Comparison of ENCODE assay signal across 8 cellular contexts in genomic region chr2:190319557-190320498, GRCh38. TPM values are rescaled to one million over a fixed set of nuclear protein-coding genes. Genes with fewer than 3 reads are reported as not detected.
DNase-seq lines count a peak whose midpoint lies in the region; TF ChIP-seq lines count a peak whose summit lies in the region.

Gene HIBCH (minus strand): TSS chr2:190319826. CDS start chr2:190319750, 76 bp downstream.

- H3K27ac ChIP-seq in MM.1S (ENCODE audit: low read length) (peak within 1 kb of the TSS; percentile 47; the same call in 1 of the 2 replicates), SJSA1 (no peak within 1 kb of the TSS), neuronal stem cell (replicated peaks; ENCODE audit: low read length) (peak within 1 kb of the TSS; percentile 64), substantia nigra (ENCODE audit: low read depth, low read length, poor library complexity, severe bottlenecking) (peak within 1 kb of the TSS; percentile 92)

- no peak within 1 kb of the TSS for H3K23ac ChIP-seq in neuronal stem cell (ENCODE audit: low read depth, low read length, poor library complexity)

- TF ChIP-seq CTCF in MM.1S (IDR thresholded peaks at IDR 0.05; ENCODE audit: low read length): peak; percentile 71

- H4K20me1 ChIP-seq in MM.1S (ENCODE audit: insufficient read depth, low read length): no peaks in the 10 kb centered on the region

- H3K4me3 ChIP-seq in HAP-1: peak within 1 kb of the TSS; percentile 61
- H3K4me3 ChIP-seq in MM.1S (ENCODE audit: low read length): peak within 1 kb of the TSS; percentile 88
- peak within 1 kb of the TSS; percentile 51 for H3K4me3 ChIP-seq in SJSA1
- H3K4me3 ChIP-seq in neuronal stem cell (ENCODE audit: low read length in 2 of 2): peak within 1 kb of the TSS; percentile 76 to 90

- H2AK5ac ChIP-seq in neuronal stem cell (ENCODE audit: low read depth, low read length): no peak within 1 kb of the TSS

- no peak within 1 kb of the TSS for H4K8ac ChIP-seq in neuronal stem cell (ENCODE audit: low read depth, low read length)

- H2BK12ac ChIP-seq in neuronal stem cell (ENCODE audit: low read length): no peak within 1 kb of the TSS

- H2BK15ac ChIP-seq in neuronal stem cell (ENCODE audit: low read length): no peak within 1 kb of the TSS

- peak within 1 kb of the TSS; percentile 61 for H3K18ac ChIP-seq in neuronal stem cell (ENCODE audit: low read length)

- H3K27me3 ChIP-seq in HAP-1 (ENCODE audit: low read depth): no peaks in the 10 kb centered on the region
- H3K27me3 ChIP-seq in MM.1S (replicated peaks; ENCODE audit: insufficient read depth, low read length): no peaks in the 10 kb centered on the region
- no peaks in the 10 kb centered on the region for H3K27me3 ChIP-seq in SJSA1 (replicated peaks)
- no peaks in the 10 kb centered on the region for H3K27me3 ChIP-seq in neuronal stem cell (ENCODE audit: control insufficient read depth in 3 of 3, insufficient read depth in 3 of 3, low read depth in 1 of 3, low read length in 3 of 3)

- H2AFZ ChIP-seq in MM.1S (ENCODE audit: low read length) (peak within 1 kb of the TSS; percentile 95), neuronal stem cell (ENCODE audit: low read length) (peak within 1 kb of the TSS; percentile 90)

- H3K79me2 ChIP-seq in MM.1S (ENCODE audit: low read length): peaks cover 34% of the 10 kb centered on the region

- no peaks in the 10 kb centered on the region for H3K36me3 ChIP-seq in HAP-1 (replicated peaks)
- H3K36me3 ChIP-seq in MM.1S (replicated peaks; ENCODE audit: insufficient read depth, low read length): no peaks in the 10 kb centered on the region
- H3K36me3 ChIP-seq in SJSA1: no peaks in the 10 kb centered on the region
- H3K36me3 ChIP-seq in neuronal stem cell (replicated peaks in 1 of 2; ENCODE audit: control insufficient read depth in 2 of 2, insufficient read depth in 2 of 2, low read length in 2 of 2): peaks cover 0 to 8% of the 10 kb centered on the region in 2 donors

- H3K14ac ChIP-seq in neuronal stem cell (ENCODE audit: low read length): no peak within 1 kb of the TSS

- in situ Hi-C loops in HAP-1 (cut with MboI; ENCODE audit: low sequenced_read_pairs): no loop called here

- peaks cover 4% of the 10 kb centered on the region for H3K79me1 ChIP-seq in neuronal stem cell (ENCODE audit: low read depth, low read length)

- no peak within 1 kb of the TSS for H2BK5ac ChIP-seq in neuronal stem cell (ENCODE audit: low read length)

- H4K91ac ChIP-seq in neuronal stem cell (ENCODE audit: low read depth, low read length, poor library complexity): peak within 1 kb of the TSS; percentile 68

- H3K9me3 ChIP-seq in HAP-1 (no peaks in the 10 kb centered on the region), MM.1S (replicated peaks; ENCODE audit: insufficient read depth, low read length) (no peaks in the 10 kb centered on the region), SJSA1 (replicated peaks) (no peaks in the 10 kb centered on the region), neuronal stem cell (replicated peaks in 1 of 2; ENCODE audit: control insufficient read depth in 2 of 2, insufficient read depth in 1 of 2, low read depth in 1 of 2, low read length in 2 of 2) (no peaks in the 10 kb centered on the region)

- no CpG with 5 or more reads among the region's 49 CpGs for WGBS in neuronal stem cell (ENCODE audit: extremely low coverage in 2 of 2, insufficient read length in 2 of 2, insufficient replicate concordance in 1 of 2), 2 donors

- H3K4me1 ChIP-seq in HAP-1: peaks cover 11% of the 10 kb centered on the region
- H3K4me1 ChIP-seq in MM.1S (ENCODE audit: low read length): peaks cover 28% of the 10 kb centered on the region
- H3K4me1 ChIP-seq in SJSA1 (replicated peaks): peaks cover 10% of the 10 kb centered on the region
- H3K4me1 ChIP-seq in neuronal stem cell (ENCODE audit: control insufficient read depth in 2 of 2, insufficient read depth in 1 of 2, low read depth in 1 of 2, low read length in 2 of 2): peaks cover 4% of the 10 kb centered on the region in 2 donors

- H3K9ac ChIP-seq in MM.1S (ENCODE audit: low read length): peak within 1 kb of the TSS; percentile 57
- H3K9ac ChIP-seq in neuronal stem cell (ENCODE audit: low read depth, low read length, poor library complexity): peak within 1 kb of the TSS; percentile 78

- no peak within 1 kb of the TSS for H3K4ac ChIP-seq in neuronal stem cell (ENCODE audit: low read length)

- no peak within 1 kb of the TSS for H2BK120ac ChIP-seq in neuronal stem cell (ENCODE audit: low read depth, low read length)

- DNase-seq in GDM1 (lab: John Stamatoyannopoulos, UW): peak; percentile 99
- DNase-seq in HAP-1 (ENCODE audit: low spot score in 2 of 2): peak; percentile 98 to 99
- peak; percentile 97 for DNase-seq in MM.1S
- DNase-seq in SJSA1 (ENCODE audit: low read depth in 1 of 2, low spot score in 2 of 2): peak; percentile 99
- peak; percentile 88 for DNase-seq in activated naive CD4-positive, alpha-beta T cell treated with Interleukin-2 at 50 U/mL for 16 hours
- DNase-seq in foreskin melanocyte: peak; percentile 99
- peak; percentile 98 for DNase-seq in neuronal stem cell (ENCODE audit: low spot score)
- peak; percentile 80 to 99 (median 97) for DNase-seq in substantia nigra (lab: John Stamatoyannopoulos, UW)

- peak within 1 kb of the TSS; percentile 58 for H3K4me2 ChIP-seq in MM.1S (ENCODE audit: low read depth, low read length)
- peak within 1 kb of the TSS; percentile 59 for H3K4me2 ChIP-seq in neuronal stem cell (ENCODE audit: insufficient read depth, low read length, poor library complexity, severe bottlenecking)

- H3F3A ChIP-seq in MM.1S (ENCODE audit: insufficient read depth, low read length): peaks cover 16% of the 10 kb centered on the region; the same call in 1 of the 2 replicates

- H3K9me2 ChIP-seq in MM.1S (replicated peaks; ENCODE audit: insufficient read depth, low read length): no peaks in the 10 kb centered on the region

RNA-seq across cellular contexts. Expression of gene HIBCH, which starts in this region (rescaled TPM):
- 14.5 and 16.0 TPM in 2 replicates for total RNA-seq in SJSA1 (2014; rRNA removed; shearing (Covaris generic))
- 36.0 TPM for polyA plus RNA-seq in neuronal stem cell (2013, experiment 1 of 2)
- polyA plus RNA-seq in neuronal stem cell (2013, experiment 2 of 2): 37.8 TPM
